In genomic region chr11:10309163-10310093, GRCh38 we compare ENCODE assay signal across 1 cellular context.
TF ChIP-seq lines count a peak whose summit lies in the region.

No MANE protein-coding gene starts in this region.

TF ChIP-seq in K562, 482 proteins besides CTCF, POLR2A, EP300 and RAD21 (continued from another document and continues in another):
- no peak for TF ChIP-seq FOXO4 (CRISPR knock-in tag; IDR thresholded peaks at IDR 0.05)
- TF ChIP-seq TRIM25 (IDR thresholded peaks at IDR 0.05; ENCODE audit: borderline replicate concordance) = no peak
- TF ChIP-seq HMGXB4 (CRISPR knock-in tag; IDR thresholded peaks at IDR 0.05) = no peak
- TF ChIP-seq FOSL1 (tag; conservative IDR thresholded peaks at IDR 0.05) = peak; percentile 96
- TF ChIP-seq MXD1 (CRISPR knock-in tag; IDR thresholded peaks at IDR 0.05; ENCODE audit: borderline replicate concordance, poor library complexity, severe bottlenecking) = no peak
- no peak for TF ChIP-seq ZNF316 (IDR thresholded peaks at IDR 0.05)
- peak; percentile 66; the same call in 1 of the 2 replicates for TF ChIP-seq ZEB2 (IDR thresholded peaks at IDR 0.05)
- TF ChIP-seq ZNF436 (CRISPR knock-in tag; IDR thresholded peaks at IDR 0.05) = no peak
- TF ChIP-seq ZNF395 (CRISPR knock-in tag; IDR thresholded peaks at IDR 0.05) = no peak
- TF ChIP-seq SREBF2 (CRISPR knock-in tag; IDR thresholded peaks at IDR 0.05) = no peak
- no peak for TF ChIP-seq CREB3 (tag; conservative IDR thresholded peaks at IDR 0.05; ENCODE audit: low read depth)
- no peak for TF ChIP-seq NCOA2 (IDR thresholded peaks at IDR 0.05; ENCODE audit: partially characterized antibody in 2 of 2)
- no peak for TF ChIP-seq TSHZ1 (CRISPR knock-in tag; IDR thresholded peaks at IDR 0.05)
- TF ChIP-seq FOXJ3 (CRISPR knock-in tag; IDR thresholded peaks at IDR 0.05) = no peak
- no peak for TF ChIP-seq ATF2 (CRISPR knock-in tag; IDR thresholded peaks at IDR 0.05)
- no peak for TF ChIP-seq VEZF1 (CRISPR knock-in tag; IDR thresholded peaks at IDR 0.05)
- no peak for TF ChIP-seq E2F5 (CRISPR knock-in tag; IDR thresholded peaks at IDR 0.05)
- no peak for TF ChIP-seq ZNF75A (CRISPR knock-in tag; IDR thresholded peaks at IDR 0.05)
- TF ChIP-seq CBX8 (IDR thresholded peaks at IDR 0.05; ENCODE audit: borderline replicate concordance, extremely low read depth, low read depth, low read length, poor library complexity, severe bottlenecking) = no peak
- no peak for TF ChIP-seq ZBTB49 (CRISPR knock-in tag; IDR thresholded peaks at IDR 0.05; ENCODE audit: borderline replicate concordance)
- 0 out of 2 replicates have a peak, but pooled peaks have one; percentile 27 for TF ChIP-seq CREM (IDR thresholded peaks at IDR 0.05; ENCODE audit: low read depth)
- TF ChIP-seq LARP7 (IDR thresholded peaks at IDR 0.05) = no peak
- TF ChIP-seq HDAC1 (IDR thresholded peaks at IDR 0.05) = no peak
- no peak for TF ChIP-seq RHOXF2B (CRISPR knock-in tag; conservative IDR thresholded peaks at IDR 0.05)
- no peak for TF ChIP-seq SMARCC2 (IDR thresholded peaks at IDR 0.05; ENCODE audit: low read depth)
- TF ChIP-seq ZNF165 (CRISPR knock-in tag; IDR thresholded peaks at IDR 0.05; ENCODE audit: borderline replicate concordance) = no peak
- TF ChIP-seq MAZ (CRISPR knock-in tag; conservative IDR thresholded peaks at IDR 0.05 in 1 of 2, IDR thresholded peaks at IDR 0.05 in 1 of 2) = no peak
- no peak for TF ChIP-seq U2AF2 (optimal IDR thresholded peaks at IDR 0.05; ENCODE audit: low read depth, low read length)
- no peak for TF ChIP-seq GTF2F1 (IDR thresholded peaks at IDR 0.05; ENCODE audit: low read depth, low read length)
- no peak for TF ChIP-seq BCL6 (CRISPR knock-in tag; IDR thresholded peaks at IDR 0.05)
- TF ChIP-seq HDAC3 (IDR thresholded peaks at IDR 0.05; ENCODE audit: borderline replicate concordance, partially characterized antibody) = no peak
- TF ChIP-seq ZNF311 (CRISPR knock-in tag; IDR thresholded peaks at IDR 0.05) = no peak
- no peak for TF ChIP-seq U2AF1 (optimal IDR thresholded peaks at IDR 0.05; ENCODE audit: low read depth, low read length)
- TF ChIP-seq CGGBP1 (CRISPR knock-in tag; IDR thresholded peaks at IDR 0.05) = no peak
- TF ChIP-seq ZNF3 (CRISPR knock-in tag; IDR thresholded peaks at IDR 0.05) = no peak
- no peak for TF ChIP-seq HCFC1 (IDR thresholded peaks at IDR 0.05; ENCODE audit: low read depth, low read length)
- no peak for TF ChIP-seq PCBP1 (IDR thresholded peaks at IDR 0.05; ENCODE audit: low read depth, low read length, poor library complexity, severe bottlenecking)
- no peak for TF ChIP-seq STAT6 (CRISPR knock-in tag; IDR thresholded peaks at IDR 0.05)
- TF ChIP-seq CBX1 (IDR thresholded peaks at IDR 0.05; ENCODE audit: low read depth) = no peak
- no peak for TF ChIP-seq PRPF4 (IDR thresholded peaks at IDR 0.05; ENCODE audit: insufficient read depth, low read depth, low read length, poor library complexity, severe bottlenecking)
- peak; percentile 80 for TF ChIP-seq CBFA2T3 (IDR thresholded peaks at IDR 0.05)
